ENCODE assay signal across 1 cellular context in genomic region chr7:142483659-142484317, GRCh38.
TF ChIP-seq lines count a peak whose summit lies in the region.

No MANE protein-coding gene starts in this region.

TF ChIP-seq in IMR-90, 13 proteins besides CTCF, POLR2A, EP300 and RAD21 (continued from another document):
- TF ChIP-seq MAZ (IDR thresholded peaks at IDR 0.05; ENCODE audit: borderline replicate concordance, low read depth, low read length) (no peak), RCOR1 (IDR thresholded peaks at IDR 0.05; ENCODE audit: insufficient replicate concordance, low read length) (no peak), RFX5 (IDR thresholded peaks at IDR 0.05; ENCODE audit: low read depth, low read length) (no peak), NFE2L2 (IDR thresholded peaks at IDR 0.05; ENCODE audit: low read depth, low read length) (no peak), SMC3 (IDR thresholded peaks at IDR 0.05; ENCODE audit: low read depth, low read length) (no peak), MAFK (IDR thresholded peaks at IDR 0.05; ENCODE audit: low read depth, low read length) (no peak)
